Comparison of ENCODE assay signal across 25 cellular contexts in the genomic region with DNA sequence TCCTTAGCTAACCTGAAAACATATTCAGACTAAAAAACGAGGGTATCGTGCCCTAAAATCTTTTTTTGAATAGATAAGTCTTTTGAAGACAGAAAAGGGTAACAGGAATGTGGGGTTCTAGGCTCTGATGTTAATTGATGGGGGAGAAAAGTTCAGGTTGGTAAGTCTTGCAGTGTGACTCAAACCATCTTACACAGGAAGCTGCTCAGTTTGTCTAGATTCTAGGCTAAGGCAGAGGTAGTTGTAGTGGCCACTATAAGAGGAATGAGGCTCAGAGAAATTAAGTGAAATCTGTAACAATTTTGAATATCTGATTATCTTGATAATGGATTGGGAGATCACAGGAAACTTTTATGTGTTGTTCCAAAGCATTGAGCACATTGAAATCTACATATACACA.
DNase-seq lines count a peak whose midpoint lies in the region; ATAC-seq, FAIRE-seq and TF ChIP-seq lines count a peak whose summit lies in the region.
"Had no signal": no experiment of that assay in that cellular context is flagged by ENCODE, and none has a peak within 500 bp of the region (broad histone marks: within the 10 kb centered on the region; RNA-seq: fewer than 3 reads in every experiment).

No MANE protein-coding gene starts in this region.

- no peak overlapping the region for H3K14ac ChIP-seq in IMR-90 (replicated peaks; ENCODE audit: low read depth, low read length)

- H2BK20ac ChIP-seq in IMR-90 (ENCODE audit: low read depth, low read length) = no peak overlapping the region

- no peak overlapping the region for H3K23ac ChIP-seq in IMR-90 (ENCODE audit: low read depth, low read length)

- no peak overlapping the region for H4K8ac ChIP-seq in IMR-90 (ENCODE audit: low read depth in 2 of 2, low read length in 2 of 2)

- no peak overlapping the region for H3K18ac ChIP-seq in IMR-90 (ENCODE audit: low read depth, low read length)

- no peak overlapping the region for H3K4ac ChIP-seq in IMR-90 (ENCODE audit: low read depth, low read length)

- H3K56ac ChIP-seq in IMR-90 (ENCODE audit: extremely low read depth, insufficient read depth, low read length) = no peak overlapping the region

- H3K4me3 Mint-ChIP-seq in endodermal cell = no peak overlapping the region
- no peak overlapping the region for H3K4me3 Mint-ChIP-seq in activated CD4-positive, alpha-beta T cell treated with anti-CD3 and anti-CD28 coated beads, Interleukin-2, amount 10 ng/mL, durations not matched to agents 7 days and 5 days
- H3K4me3 Mint-ChIP-seq: CD14-positive monocyte had no signal

- no peak overlapping the region for H2AK5ac ChIP-seq in IMR-90 (ENCODE audit: low read depth, low read length)

- BruUV-seq in IMR-90 (replicated peaks; lab: Mats Ljungman, UMichigan) = no TSS peak

- no peak for TF ChIP-seq CTCF in IMR-90 (conservative IDR thresholded peaks at IDR 0.05; ENCODE audit: low read depth, low read length)
- TF ChIP-seq CTCF in endodermal cell (conservative IDR thresholded peaks at IDR 0.05) = no peak

- H2BK5ac ChIP-seq in IMR-90 (ENCODE audit: low read depth, low read length, poor library complexity, severe bottlenecking) = no peak overlapping the region

- no peak overlapping the region for H3K27ac Mint-ChIP-seq in endodermal cell
- no peak overlapping the region for H3K27ac Mint-ChIP-seq in activated CD4-positive, alpha-beta T cell treated with anti-CD3 and anti-CD28 coated beads, Interleukin-2, amount 10 ng/mL, durations not matched to agents 7 days and 5 days
- H3K27ac Mint-ChIP-seq: CD14-positive monocyte had no signal

- H2AK9ac ChIP-seq in IMR-90 (replicated peaks; ENCODE audit: low read depth, low read length, poor library complexity) = no peak overlapping the region

- intact Hi-C loops in IMR-90 (cut with micrococcal nuclease) = no loop called here

- H3K9me3 Mint-ChIP-seq in endodermal cell = peaks cover 2% of the 10 kb centered on the region
- H3K9me3 Mint-ChIP-seq in activated CD4-positive, alpha-beta T cell treated with anti-CD3 and anti-CD28 coated beads, Interleukin-2, amount 10 ng/mL, durations not matched to agents 7 days and 5 days = no peaks in the 10 kb centered on the region

- H3K4me2 ChIP-seq in IMR-90 (ENCODE audit: low read depth, low read length) = no peak overlapping the region

- TF ChIP-seq POLR2A in IMR-90 (IDR thresholded peaks at IDR 0.05; ENCODE audit: low read depth, low read length) = no peak

- H3K27me3 Mint-ChIP-seq in endodermal cell (ENCODE audit: insufficient read depth) = peaks cover 13% of the 10 kb centered on the region
- peaks cover 3% of the 10 kb centered on the region for H3K27me3 Mint-ChIP-seq in activated CD4-positive, alpha-beta T cell treated with anti-CD3 and anti-CD28 coated beads, Interleukin-2, amount 10 ng/mL, durations not matched to agents 7 days and 5 days

- H3K36me3 Mint-ChIP-seq in endodermal cell (ENCODE audit: low read depth) = no peaks in the 10 kb centered on the region
- H3K36me3 Mint-ChIP-seq in activated CD4-positive, alpha-beta T cell treated with anti-CD3 and anti-CD28 coated beads, Interleukin-2, amount 10 ng/mL, durations not matched to agents 7 days and 5 days (ENCODE audit: low read depth) = no peaks in the 10 kb centered on the region
- H3K36me3 Mint-ChIP-seq: CD14-positive monocyte had no signal

- no peak overlapping the region for H2BK120ac ChIP-seq in IMR-90 (ENCODE audit: low read depth, low read length)

- ATAC-seq in GM18498 (IDR thresholded peaks at IDR 0.05; ENCODE audit: unreplicated experiment) (peak; percentile 35), IMR-90 (ENCODE audit: low read depth) (peak; percentile 32; the same call in 1 of the 2 replicates)

- H4K5ac ChIP-seq in IMR-90 (ENCODE audit: low read depth, low read length) = no peak overlapping the region

- CTCF ChIA-PET in IMR-90 (lab: Yijun Ruan, JAX) = interaction anchor here (2.8 kb wide), 1 partner anchor 9 kb away, joined by 7 read pairs; no protein-coding TSS in a partner anchor
- CTCF ChIA-PET in activated CD4-positive, alpha-beta T cell treated with anti-CD3 and anti-CD28 coated beads, Interleukin-2, amount 10 ng/mL, durations not matched to agents 7 days and 5 days (lab: Charles Lee) = interaction anchor here (0.8 kb wide), 1 partner anchor 183 kb away, joined by 3 read pairs; no protein-coding TSS in a partner anchor

- H4K91ac ChIP-seq in IMR-90 (ENCODE audit: insufficient read depth, low read depth, low read length) = no peak overlapping the region

- no peak for TF ChIP-seq RAD21 in IMR-90 (IDR thresholded peaks at IDR 0.05; ENCODE audit: low read length)

- in situ Hi-C loops in IMR-90 (cut with MboI; ENCODE audit: low sequenced_read_pairs) = no loop called here

- no peak for DNase-seq in GM19239 (ENCODE audit: insufficient read length, low spot score)
- DNase-seq in IMR-90 = no peak
- no peak for DNase-seq in endodermal cell
- DNase-seq in NCI-H69 (lab: John Stamatoyannopoulos, UW) = no peak
- DNase-seq in activated CD4-positive, alpha-beta T cell treated with anti-CD3 and anti-CD28 coated beads, Interleukin-2, amount 10 ng/mL, durations not matched to agents 7 days and 5 days = no peak
- no peak for DNase-seq in NCI-H146 treated with DMSO at 0.1 percent for 48 hours (lab: John Stamatoyannopoulos, UW; ENCODE audit: unreplicated experiment)
- no peak for DNase-seq in NCI-H1092 (lab: John Stamatoyannopoulos, UW)
- DNase-seq: ACHN, BE2C, Calu3, DMS79 treated with DMSO at 0.1 percent for 48 hours, GM23248, H7, KG1, MM.1S, NCI-H1436, NCI-H187 treated with DMSO at 0.1 percent for 48 hours, NCI-H2171 treated with DMSO at 0.1 percent for 48 hours, NCI-H524, SHP77, T-helper 1 cell had no signal

- dilution Hi-C loops in IMR-90 (cut with HindIII; ENCODE audit: low sequenced_read_pairs, unreplicated experiment) = no loop called here

- peak; percentile 26 for FAIRE-seq in GM19239 (lab: Jason Lieb, UNC)

- no peaks in the 10 kb centered on the region; the same call in 1 of the 2 replicates for H3K27me3 ChIP-seq in IMR-90 (ENCODE audit: control insufficient read depth, insufficient read depth, low read length)
- H3K27me3 ChIP-seq in endodermal cell (ENCODE audit: control insufficient read depth, insufficient read depth, low read length, poor library complexity, severe bottlenecking) = peaks cover 17% of the 10 kb centered on the region
- H3K27me3 ChIP-seq: BE2C had no signal

- H3K4me1 Mint-ChIP-seq in endodermal cell = no peaks in the 10 kb centered on the region
- no peaks in the 10 kb centered on the region for H3K4me1 Mint-ChIP-seq in activated CD4-positive, alpha-beta T cell treated with anti-CD3 and anti-CD28 coated beads, Interleukin-2, amount 10 ng/mL, durations not matched to agents 7 days and 5 days
- H3K4me1 Mint-ChIP-seq: CD14-positive monocyte had no signal

- H3K9me3 ChIP-seq in IMR-90 (ENCODE audit: control insufficient read depth, insufficient read depth, low read length) (no peaks in the 10 kb centered on the region), endodermal cell (ENCODE audit: control insufficient read depth, low read length) (no peaks in the 10 kb centered on the region)
- H3K9me3 ChIP-seq: BE2C had no signal

- H4K20me1 ChIP-seq in IMR-90 (ENCODE audit: insufficient read depth, low read length) = no peaks in the 10 kb centered on the region

- no peak overlapping the region for H2BK15ac ChIP-seq in IMR-90 (ENCODE audit: low read depth, low read length)

- H3K4me3 ChIP-seq in IMR-90 (ENCODE audit: insufficient read depth, low read depth, low read length) (no peak overlapping the region), endodermal cell (ENCODE audit: low read length) (no peak overlapping the region)
- H3K4me3 ChIP-seq: GM23248 had no signal

- H3K4me1 ChIP-seq in IMR-90 (ENCODE audit: control insufficient read depth, insufficient read depth, low read length) (no peaks in the 10 kb centered on the region), endodermal cell (ENCODE audit: control insufficient read depth, insufficient read depth, low read length) (peaks cover 5% of the 10 kb centered on the region)
- H3K4me1 ChIP-seq: BE2C had no signal

- H3K9me1 ChIP-seq in IMR-90 (ENCODE audit: insufficient read depth, low read length) = no peaks in the 10 kb centered on the region

- H3K27ac ChIP-seq in IMR-90 (ENCODE audit: insufficient read depth, low read length) (no peak overlapping the region), endodermal cell (ENCODE audit: low read depth, low read length) (peak overlapping the region; percentile 74)
- H3K27ac ChIP-seq: 22Rv1, GM23248, RWPE1 had no signal

- H3K9ac ChIP-seq in IMR-90 (ENCODE audit: low read depth, low read length) = no peak overlapping the region
- no peak overlapping the region for H3K9ac ChIP-seq in endodermal cell (ENCODE audit: extremely low read depth, low read length, poor library complexity, severe bottlenecking)
- H3K9ac ChIP-seq: GM23248 had no signal

- no peak overlapping the region for H2AFZ ChIP-seq in IMR-90 (replicated peaks; ENCODE audit: low read length, poor library complexity)
- H2AFZ ChIP-seq: GM23248 had no signal

- H3K36me3 ChIP-seq in IMR-90 (ENCODE audit: control insufficient read depth, insufficient read depth, low read length) (no peaks in the 10 kb centered on the region), endodermal cell (ENCODE audit: control insufficient read depth, insufficient read depth, low read length) (no peaks in the 10 kb centered on the region)
- H3K36me3 ChIP-seq: BE2C had no signal

- POLR2A ChIA-PET in IMR-90 (lab: Charles Lee; ENCODE audit: unreplicated experiment) = no interaction called here
- POLR2A ChIA-PET in activated CD4-positive, alpha-beta T cell treated with anti-CD3 and anti-CD28 coated beads, Interleukin-2, amount 10 ng/mL, durations not matched to agents 7 days and 5 days (lab: Charles Lee) = no interaction called here

- H3K79me1 ChIP-seq in IMR-90 (ENCODE audit: low read depth in 1 of 2, low read length in 2 of 2) = no peaks in the 10 kb centered on the region

- no CpG with 5 or more reads among the region's 2 CpGs for WGBS in IMR-90 (ENCODE audit: extremely low coverage in 2 of 2, insufficient read length in 1 of 2), 2 experiments
- 89 to 100% methylated on average over 2 of the region's 2 CpGs for WGBS in endodermal cell (ENCODE audit: insufficient coverage in 1 of 2, insufficient read length in 1 of 2), 2 experiments

TF ChIP-seq in IMR-90, 13 proteins besides CTCF, POLR2A, EP300 and RAD21:
- no peak for TF ChIP-seq MAFK (IDR thresholded peaks at IDR 0.05; ENCODE audit: low read depth, low read length)
- no peak for TF ChIP-seq RFX5 (IDR thresholded peaks at IDR 0.05; ENCODE audit: low read depth, low read length)
